Comparison of ENCODE assay signal across 24 cellular contexts in genomic region chr17:77314601-77315000, GRCh38.
DNase-seq lines count a peak whose midpoint lies in the region; ATAC-seq and TF ChIP-seq lines count a peak whose summit lies in the region.
"Had no signal": no experiment of that assay in that cellular context is flagged by ENCODE, and none has a peak within 500 bp of the region (broad histone marks: within the 10 kb centered on the region; RNA-seq: fewer than 3 reads in every experiment).

No MANE protein-coding gene starts in this region.

- TF ChIP-seq CTCF in heart right ventricle (IDR thresholded peaks at IDR 0.05) (no peak), hepatocyte (IDR thresholded peaks at IDR 0.05; ENCODE audit: poor library complexity) (no peak), ovary (IDR thresholded peaks at IDR 0.05) (no peak)

- no peak overlapping the region for H3K4me3 ChIP-seq in heart right ventricle
- H3K4me3 ChIP-seq in hepatocyte, result no peak overlapping the region
- no peak overlapping the region for H3K4me3 ChIP-seq in ovary
- H3K4me3 ChIP-seq: gastrocnemius medialis, GM23338, uterus had no signal

- H3K36me3 ChIP-seq in heart right ventricle, result no peaks in the 10 kb centered on the region
- no peaks in the 10 kb centered on the region for H3K36me3 ChIP-seq in hepatocyte (replicated peaks; ENCODE audit: insufficient read depth, low read depth)
- no peaks in the 10 kb centered on the region for H3K36me3 ChIP-seq in ovary
- H3K36me3 ChIP-seq: gastrocnemius medialis, uterus had no signal

- peak; percentile 33 for DNase-seq in cardiac septum (ENCODE audit: low spot score)
- DNase-seq in heart right ventricle, result no peak
- DNase-seq in hepatocyte (ENCODE audit: low spot score), result no peak
- DNase-seq in ovary, result peak in 3 of 5 donors; percentile 40 to 45 (median 40)
- no peak for DNase-seq in AML-193 (lab: John Stamatoyannopoulos, UW)
- no peak for DNase-seq in NCI-H1417 treated with DMSO at 0.1 percent for 48 hours (lab: John Stamatoyannopoulos, UW)
- DNase-seq in NK-92 (lab: John Stamatoyannopoulos, UW; ENCODE audit: unreplicated experiment), result no peak
- DNase-seq in activated CD4-positive, alpha-beta T cell treated with anti-CD3 and anti-CD28 coated beads for 1 hour, result no peak
- DNase-seq: activated CD4-positive, alpha-beta T cell treated with anti-CD3 and anti-CD28 coated beads for 48 hours; activated gamma-delta T cell; activated naive CD8-positive, alpha-beta T cell treated with anti-CD3 and anti-CD28 coated beads, Interleukin-2, amount 10 ng/mL, durations not matched to agents 7 days and 5 days; activated T-cell treated with anti-CD3 and anti-CD28 coated beads, Interleukin-2, amount 50 U/mL, for 1 hour; CD8-positive, alpha-beta T cell; dermis blood vessel endothelial cell; DMS153; NCI-H1092 treated with DMSO at 0.1 percent for 48 hours; NCI-H1930; right cardiac atrium; stimulated activated CD4-positive, alpha-beta T cell treated with anti-CD3 and anti-CD28 coated beads, Interleukin-4, amount 100 ng/mL, for 24 hours; uterus had no signal

- H3K9me2 ChIP-seq in hepatocyte (replicated peaks; ENCODE audit: insufficient read depth), result no peaks in the 10 kb centered on the region

- no peaks in the 10 kb centered on the region for H4K20me1 ChIP-seq in hepatocyte (ENCODE audit: insufficient read depth, poor library complexity, severe bottlenecking)

- intact Hi-C loops in cardiac septum (cut with DNase I) (no loop called here), heart right ventricle (cut with DNase I) (no loop called here), ovary (cut with DNase I) (no loop called here)

- no peak for TF ChIP-seq POLR2A in ovary (IDR thresholded peaks at IDR 0.05)

- no peak for TF ChIP-seq EP300 in ovary (IDR thresholded peaks at IDR 0.05)

- H3K27me3 ChIP-seq in heart right ventricle, result no peaks in the 10 kb centered on the region
- H3K27me3 ChIP-seq in hepatocyte, result no peaks in the 10 kb centered on the region
- H3K27me3 ChIP-seq in ovary, result no peaks in the 10 kb centered on the region
- H3K27me3 ChIP-seq: gastrocnemius medialis, uterus had no signal

- H2AFZ ChIP-seq in hepatocyte, result no peak overlapping the region
- H2AFZ ChIP-seq: GM23338, parathyroid adenoma had no signal

- H3K4me2 ChIP-seq in hepatocyte, result no peak overlapping the region
- H3K4me2 ChIP-seq: GM23338 had no signal

- H3K27ac ChIP-seq in heart right ventricle (no peak overlapping the region), hepatocyte (peak overlapping the region; percentile 89), ovary (no peak overlapping the region)
- H3K27ac ChIP-seq: gastrocnemius medialis, parathyroid adenoma had no signal

- WGBS in heart right ventricle, 2 donors, result 91 to 94% methylated on average over 11 of the region's 11 CpGs
- WGBS in hepatocyte (ENCODE audit: low lambda C conversion rate, missing lambda C conversion rate), result 97% methylated on average over 11 of the region's 11 CpGs
- WGBS in ovary, 3 donors, result 87 to 91% (median 88%) methylated on average over 11 of the region's 11 CpGs

- H3K9me3 ChIP-seq in heart right ventricle (no peaks in the 10 kb centered on the region), hepatocyte (ENCODE audit: low read depth) (no peaks in the 10 kb centered on the region), ovary (no peaks in the 10 kb centered on the region)
- H3K9me3 ChIP-seq: gastrocnemius medialis, uterus had no signal

- H3K4me1 ChIP-seq in heart right ventricle, result peaks cover 3 to 51% (median 26%) of the 10 kb centered on the region in 9 donors
- peaks cover 62% of the 10 kb centered on the region for H3K4me1 ChIP-seq in hepatocyte (ENCODE audit: insufficient read depth)
- H3K4me1 ChIP-seq in ovary (ENCODE audit: insufficient read depth), result peaks cover 39% of the 10 kb centered on the region
- H3K4me1 ChIP-seq: parathyroid adenoma had no signal

- no peak for ATAC-seq in heart right ventricle
- ATAC-seq: CD8-positive, alpha-beta T cell; gastrocnemius medialis; GM23338; right cardiac atrium; stimulated activated effector memory CD8-positive, alpha-beta T cell treated with anti-CD3 and anti-CD28 coated beads, Interleukin-12 subunit alpha, Interleukin-12 subunit beta, amount 100 ng/mL, for 72 hours had no signal

- peaks cover 73% of the 10 kb centered on the region for H3K79me2 ChIP-seq in hepatocyte

Comparison
In these comparisons a context has a peak if more than half of its experiments do, and no peak if none do; other contexts are left out.
1. DNase-seq: peak in cardiac septum (single experiment) and ovary (3 of 5); none in heart right ventricle (0 of 2), hepatocyte (single experiment), AML-193 (0 of 2), NCI-H1417 treated with DMSO at 0.1 percent for 48 hours (single experiment), NK-92 (single experiment) and activated CD4-positive, alpha-beta T cell treated with anti-CD3 and anti-CD28 coated beads for 1 hour (single experiment).